ENCODE assay signal across 20 cellular contexts in the genomic region with DNA sequence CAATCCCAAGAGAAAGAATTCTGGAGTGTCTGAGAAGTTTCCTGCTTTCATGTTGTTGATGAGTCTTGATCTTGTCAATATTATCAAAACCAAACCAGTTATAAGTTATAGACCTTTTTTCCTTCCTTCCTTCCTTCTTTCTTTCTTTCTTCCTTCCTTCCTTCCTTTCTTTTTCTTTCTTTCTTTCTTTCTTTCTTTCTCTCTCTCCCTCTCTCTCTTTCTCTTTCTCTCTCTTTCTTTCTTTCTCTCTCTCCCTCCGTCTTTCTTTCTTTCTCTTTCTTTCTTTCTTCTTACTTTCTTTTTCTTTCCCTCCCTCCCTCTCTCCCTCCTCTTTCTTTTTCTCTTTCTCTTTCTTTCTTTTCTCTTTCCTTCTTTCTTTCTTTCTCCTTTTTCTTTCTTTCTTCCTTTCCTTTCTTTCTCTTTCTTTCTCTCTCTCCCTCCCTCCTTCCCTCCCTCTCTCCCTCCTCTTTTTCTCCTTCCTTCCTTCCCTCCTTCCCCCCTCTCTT. TPM values are rescaled to one million over a fixed set of nuclear protein-coding genes. Genes with fewer than 3 reads are reported as not detected.
A peak's percentile ranks its signal among the peaks of the same experiment; 100 is the strongest.
DNase-seq lines count a peak whose midpoint lies in the region; ATAC-seq and TF ChIP-seq lines count a peak whose summit lies in the region.
"Had no signal": no experiment of that assay in that cellular context is flagged by ENCODE, and none has a peak within 500 bp of the region (broad histone marks: within the 10 kb centered on the region; RNA-seq: fewer than 3 reads in every experiment).

A gene (minus strand): TSS at position 51 of the 506 bp plus-strand sequence. CDS start 0 bp downstream, at position 51.

- no peaks in the 10 kb centered on the region for H4K20me1 ChIP-seq in PC-9 (ENCODE audit: insufficient read depth)
- H4K20me1 ChIP-seq: BLaER1 had no signal

- ATAC-seq in stimulated activated naive CD8-positive, alpha-beta T cell treated with anti-CD3 and anti-CD28 coated beads, Interleukin-15, amount 100 ng/mL, for 72 hours, result no peak
- no peak for ATAC-seq in stimulated activated naive CD8-positive, alpha-beta T cell treated with anti-CD3 and anti-CD28 coated beads, Interleukin-15, Interleukin-2, amounts not matched to agents 100 U/mL and 50 U/mL, for 24 hours
- no peak for ATAC-seq in HG02852 (IDR thresholded peaks at IDR 0.05; ENCODE audit: unreplicated experiment)
- ATAC-seq: CD8-positive, alpha-beta T cell; HepG2 had no signal

- peaks cover 30% of the 10 kb centered on the region for H3K4me1 ChIP-seq in PC-9 (replicated peaks; ENCODE audit: insufficient read depth)
- H3K4me1 ChIP-seq: HAP-1 had no signal

- H3F3A ChIP-seq in PC-9 (ENCODE audit: insufficient read depth, low read depth), result peaks cover 11% of the 10 kb centered on the region; the same call in 1 of the 2 replicates

- peak within 1 kb of the TSS; percentile 62; the same call in 1 of the 2 replicates for H3K27ac ChIP-seq in PC-9
- H3K27ac ChIP-seq: BLaER1, GM23248 had no signal

- POLR2A ChIA-PET in PC-9 (lab: Charles Lee; ENCODE audit: unreplicated experiment), result no interaction called here

- TF ChIP-seq CTCF in PC-9 (conservative IDR thresholded peaks at IDR 0.05) (no peak), endothelial cell (IDR thresholded peaks at IDR 0.05; ENCODE audit: unreplicated experiment) (no peak)

- H3K79me2 ChIP-seq in PC-9 (ENCODE audit: low read depth), result no peaks in the 10 kb centered on the region

- H3K27me3 ChIP-seq in PC-9 (ENCODE audit: insufficient read depth, low read depth), result no peaks in the 10 kb centered on the region
- H3K27me3 ChIP-seq: BLaER1 had no signal

- CTCF ChIA-PET in PC-9 (lab: Charles Lee), result no interaction called here

- H3K9me2 ChIP-seq in PC-9 (ENCODE audit: insufficient read depth), result no peaks in the 10 kb centered on the region

- no peak within 1 kb of the TSS for H3K4me2 ChIP-seq in PC-9
- H3K4me2 ChIP-seq: BLaER1 had no signal

- no TSS peak for BruUV-seq in PC-9 (replicated peaks; lab: Mats Ljungman, UMichigan)

- no peak within 1 kb of the TSS for H2AFZ ChIP-seq in PC-9
- H2AFZ ChIP-seq: GM23248 had no signal

- H3K36me3 ChIP-seq in PC-9 (ENCODE audit: low read depth), result no peaks in the 10 kb centered on the region
- H3K36me3 ChIP-seq: BLaER1, HAP-1 had no signal

- peaks cover 13% of the 10 kb centered on the region for H3K36me3 Mint-ChIP-seq in endothelial cell (ENCODE audit: low read depth, unreplicated experiment)
- H3K36me3 Mint-ChIP-seq: CD8-positive, alpha-beta T cell; IgD-negative memory B cell had no signal

- H3K27ac Mint-ChIP-seq in stimulated activated naive CD8-positive, alpha-beta T cell treated with anti-CD3 and anti-CD28 coated beads, Interleukin-15, amount 100 ng/mL, for 72 hours, result peak within 1 kb of the TSS; percentile 31 to 61
- H3K27ac Mint-ChIP-seq in endothelial cell (ENCODE audit: unreplicated experiment), result no peak within 1 kb of the TSS
- H3K27ac Mint-ChIP-seq: CD8-positive, alpha-beta T cell; HFFc6; IgD-negative memory B cell had no signal

- H3K9me3 ChIP-seq in PC-9 (ENCODE audit: insufficient read depth, low read depth), result no peaks in the 10 kb centered on the region; the same call in 1 of the 2 replicates
- H3K9me3 ChIP-seq: BLaER1, HAP-1 had no signal

- intact Hi-C loops in PC-9 (cut with micrococcal nuclease; ENCODE audit: unreplicated experiment), result no loop called here

- H3K4me1 Mint-ChIP-seq in stimulated activated naive CD8-positive, alpha-beta T cell treated with anti-CD3 and anti-CD28 coated beads, Interleukin-15, amount 100 ng/mL, for 72 hours, result peaks cover 11% of the 10 kb centered on the region
- no peaks in the 10 kb centered on the region for H3K4me1 Mint-ChIP-seq in endothelial cell (ENCODE audit: unreplicated experiment)

- peaks cover 28% of the 10 kb centered on the region for H3K27me3 Mint-ChIP-seq in stimulated activated naive CD8-positive, alpha-beta T cell treated with anti-CD3 and anti-CD28 coated beads, Interleukin-15, amount 100 ng/mL, for 72 hours
- H3K27me3 Mint-ChIP-seq in endothelial cell (ENCODE audit: unreplicated experiment), result no peaks in the 10 kb centered on the region
- H3K27me3 Mint-ChIP-seq: IgD-negative memory B cell had no signal

- no peaks in the 10 kb centered on the region for H3K9me3 Mint-ChIP-seq in stimulated activated naive CD8-positive, alpha-beta T cell treated with anti-CD3 and anti-CD28 coated beads, Interleukin-15, amount 100 ng/mL, for 72 hours
- H3K9me3 Mint-ChIP-seq in endothelial cell (ENCODE audit: unreplicated experiment), result peaks cover 23% of the 10 kb centered on the region
- H3K9me3 Mint-ChIP-seq: CD8-positive, alpha-beta T cell had no signal

- DNase-seq in stimulated activated naive CD8-positive, alpha-beta T cell treated with anti-CD3 and anti-CD28 coated beads, Interleukin-15, amount 100 ng/mL, for 72 hours, result no peak
- DNase-seq in stimulated activated naive CD8-positive, alpha-beta T cell treated with anti-CD3 and anti-CD28 coated beads, Interleukin-15, Interleukin-2, amounts not matched to agents 100 U/mL and 50 U/mL, for 24 hours, result no peak
- DNase-seq in PC-9, result no peak
- DNase-seq in endothelial cell (ENCODE audit: low spot score), result no peak
- DNase-seq in SW 1271 (lab: John Stamatoyannopoulos, UW), result no peak
- DNase-seq in NOMO-1 (lab: John Stamatoyannopoulos, UW; ENCODE audit: unreplicated experiment in 2 of 2), result no peak
- DNase-seq: 8988T; CD8-positive, alpha-beta T cell; DMS 273 treated with DMSO at 0.1 percent for 48 hours; DMS53; DND-41; GM23248; HFFc6 had no signal

- no peak within 1 kb of the TSS for H3K4me3 ChIP-seq in PC-9
- H3K4me3 ChIP-seq: BLaER1, GM23248, HAP-1 had no signal

- no peak within 1 kb of the TSS for H3K4me3 Mint-ChIP-seq in stimulated activated naive CD8-positive, alpha-beta T cell treated with anti-CD3 and anti-CD28 coated beads, Interleukin-15, amount 100 ng/mL, for 72 hours
- H3K4me3 Mint-ChIP-seq in endothelial cell (ENCODE audit: unreplicated experiment), result peak within 1 kb of the TSS; percentile 9
- H3K4me3 Mint-ChIP-seq: CD8-positive, alpha-beta T cell; HFFc6; IgD-negative memory B cell had no signal

RNA-seq across cellular contexts. Expression of the gene that starts here (rescaled TPM):
- not detected in 2 replicates for total RNA-seq in PC-9 (2021)
- total RNA-seq in endothelial cell (ENCODE audit: unreplicated experiment), result not detected
- total RNA-seq: A673; CD8-positive, alpha-beta T cell; GM23248; H4; HepG2; HFFc6 had no signal
